ENCODE assay signal across 12 cellular contexts in the genomic region with DNA sequence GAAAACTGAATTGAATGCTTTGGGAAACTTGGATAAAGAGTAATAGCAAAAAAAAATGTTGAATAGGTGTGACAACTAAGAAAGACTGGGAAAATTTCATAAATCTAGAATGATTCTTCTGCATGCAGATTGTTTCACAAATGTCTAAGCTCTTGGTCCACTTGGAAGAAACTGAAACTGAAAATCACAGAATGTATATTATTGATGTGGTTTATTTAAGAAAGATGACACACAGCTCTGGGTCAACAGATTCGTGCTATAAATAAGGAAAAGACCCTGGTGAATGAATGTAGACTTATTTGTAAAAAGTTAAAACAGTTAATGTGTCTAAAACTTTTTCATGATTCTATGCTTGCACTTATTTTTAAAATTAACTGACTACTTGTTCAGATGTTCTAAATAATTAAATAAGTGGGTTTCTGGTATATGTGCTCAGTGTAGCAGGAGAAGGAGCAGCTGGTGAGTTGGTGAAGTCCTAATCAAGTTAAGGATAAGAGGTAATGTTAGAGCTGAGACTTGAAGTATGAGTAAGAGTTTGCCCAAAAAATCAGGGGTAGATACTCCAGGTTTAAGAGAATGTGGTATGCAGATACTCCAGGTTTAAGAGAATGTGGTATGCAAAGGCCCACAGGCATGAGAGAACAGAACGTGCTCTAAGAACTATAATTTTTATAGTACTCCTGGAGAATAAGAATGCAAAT. TPM values are rescaled to one million over a fixed set of nuclear protein-coding genes. Genes with fewer than 3 reads are reported as not detected.
A peak's percentile ranks its signal among the peaks of the same experiment; 100 is the strongest.
DNase-seq lines count a peak whose midpoint lies in the region; ATAC-seq and TF ChIP-seq lines count a peak whose summit lies in the region.
"Had no signal": no experiment of that assay in that cellular context is flagged by ENCODE, and none has a peak within 500 bp of the region (broad histone marks: within the 10 kb centered on the region; RNA-seq: fewer than 3 reads in every experiment).

No MANE protein-coding gene starts in this region.

- TF ChIP-seq CTCF in gastrocnemius medialis (IDR thresholded peaks at IDR 0.05 in 4 of 5, conservative IDR thresholded peaks at IDR 0.05 in 1 of 5) (no peak), heart left ventricle (IDR thresholded peaks at IDR 0.05) (no peak)

- peaks cover 64 to 76% of the 10 kb centered on the region in 2 donors for H3K4me1 ChIP-seq in gastrocnemius medialis
- H3K4me1 ChIP-seq in heart left ventricle = peaks cover 0 to 37% (median 18%) of the 10 kb centered on the region in 12 donors

- no peaks in the 10 kb centered on the region for H3K9me3 Mint-ChIP-seq in activated T-cell treated with anti-CD3 and anti-CD28 coated beads, Interleukin-2, amount 50 U/mL, for 72 hours
- H3K9me3 Mint-ChIP-seq in activated naive CD8-positive, alpha-beta T cell treated with anti-CD3 and anti-CD28 coated beads, Interleukin-2, amount 10 ng/mL, durations not matched to agents 7 days and 5 days = no peaks in the 10 kb centered on the region

- in situ Hi-C loops in gastrocnemius medialis (cut with MboI; ENCODE audit: low sequenced_read_pairs in 4 of 4) = loop anchor here in 2 of 4 donors (10.0 to 25.0 kb wide), 2 partner anchors 171 to 179 kb away; no protein-coding TSS in a partner anchor

- H3K27me3 ChIP-seq in gastrocnemius medialis (no peaks in the 10 kb centered on the region), heart left ventricle (no peaks in the 10 kb centered on the region)

- peak overlapping the region in 1 of 2 donors; percentile 7 for H3K4me3 Mint-ChIP-seq in activated T-cell treated with anti-CD3 and anti-CD28 coated beads, Interleukin-2, amount 50 U/mL, for 72 hours
- H3K4me3 Mint-ChIP-seq in activated naive CD8-positive, alpha-beta T cell treated with anti-CD3 and anti-CD28 coated beads, Interleukin-2, amount 10 ng/mL, durations not matched to agents 7 days and 5 days = peak overlapping the region; percentile 27

- peak overlapping the region; percentile 24 for H3K27ac Mint-ChIP-seq in activated T-cell treated with anti-CD3 and anti-CD28 coated beads, Interleukin-2, amount 50 U/mL, for 72 hours
- peak overlapping the region; percentile 56 for H3K27ac Mint-ChIP-seq in activated naive CD8-positive, alpha-beta T cell treated with anti-CD3 and anti-CD28 coated beads, Interleukin-2, amount 10 ng/mL, durations not matched to agents 7 days and 5 days

- H3K27ac ChIP-seq in gastrocnemius medialis (peak overlapping the region; percentile 78 to 97 (median 82)), heart left ventricle (peak overlapping the region in 1 of 12 donors; percentile 22)

- intact Hi-C loops in gastrocnemius medialis (cut with DNase I; ENCODE audit: low total_unique reads) = no loop called here
- intact Hi-C loops in heart left ventricle (cut with DNase I) = loop anchor here in 1 of 10 donors (10.0 kb wide), 1 partner anchor 271 kb away; no protein-coding TSS in a partner anchor

- WGBS in heart left ventricle, 4 donors = 68 to 79% (median 76%) methylated on average over 2 of the region's 2 CpGs

- H3K4me1 Mint-ChIP-seq in activated T-cell treated with anti-CD3 and anti-CD28 coated beads, Interleukin-2, amount 50 U/mL, for 72 hours (ENCODE audit: low read depth) = peaks cover 43% of the 10 kb centered on the region
- H3K4me1 Mint-ChIP-seq in activated naive CD8-positive, alpha-beta T cell treated with anti-CD3 and anti-CD28 coated beads, Interleukin-2, amount 10 ng/mL, durations not matched to agents 7 days and 5 days = peaks cover 20% of the 10 kb centered on the region

- DNase-seq in activated T-cell treated with anti-CD3 and anti-CD28 coated beads, Interleukin-2, amount 50 U/mL, for 72 hours = no peak
- DNase-seq in activated T-cell treated with anti-CD3 and anti-CD28 coated beads, Interleukin-2, amount 50 U/mL, for 48 hours = no peak
- DNase-seq in activated naive CD8-positive, alpha-beta T cell treated with anti-CD3 and anti-CD28 coated beads, Interleukin-2, amount 10 ng/mL, durations not matched to agents 7 days and 5 days = no peak
- DNase-seq in gastrocnemius medialis = no peak
- DNase-seq in COLO668 (lab: John Stamatoyannopoulos, UW; ENCODE audit: unreplicated experiment) = no peak
- no peak for DNase-seq in heart left ventricle
- DNase-seq: aorta; DMS79 treated with DMSO at 0.1 percent for 48 hours; effector memory CD4-positive, alpha-beta T cell; NCI-H345 had no signal

- POLR2A ChIA-PET in activated naive CD8-positive, alpha-beta T cell treated with anti-CD3 and anti-CD28 coated beads, Interleukin-2, amount 10 ng/mL, durations not matched to agents 7 days and 5 days (lab: Charles Lee) = interaction anchor here (1.0 to 2.4 kb wide), 3 partner anchors 10 to 278 kb away, joined by 5 to 18 read pairs (median 5); partner anchors contain the start of genes MDH1, UGP2 and WDPCP

- TF ChIP-seq POLR2A in gastrocnemius medialis (IDR thresholded peaks at IDR 0.05) (no peak), heart left ventricle (IDR thresholded peaks at IDR 0.05) (no peak)

- no peak for ATAC-seq in activated T-cell treated with anti-CD3 and anti-CD28 coated beads, Interleukin-2, amount 50 U/mL, for 72 hours (replicated peaks in 1 of 2)
- peak; percentile 76 for ATAC-seq in HG02610 (IDR thresholded peaks at IDR 0.05; ENCODE audit: unreplicated experiment)
- peak; percentile 60 for ATAC-seq in activated naive CD8-positive, alpha-beta T cell treated with anti-CD3 and anti-CD28 coated beads, Interleukin-2, amount 10 ng/mL, durations not matched to agents 7 days and 5 days (ENCODE audit: low read depth)
- no peak for ATAC-seq in gastrocnemius medialis
- ATAC-seq in heart left ventricle = no peak
- no peak for ATAC-seq in HG03354 (IDR thresholded peaks at IDR 0.05; ENCODE audit: poor library complexity, severe bottlenecking, unreplicated experiment)

- H3K36me3 Mint-ChIP-seq in activated T-cell treated with anti-CD3 and anti-CD28 coated beads, Interleukin-2, amount 50 U/mL, for 72 hours (ENCODE audit: insufficient read depth in 2 of 2) = peaks cover 3 to 16% of the 10 kb centered on the region in 2 donors
- peaks cover 47% of the 10 kb centered on the region for H3K36me3 Mint-ChIP-seq in activated naive CD8-positive, alpha-beta T cell treated with anti-CD3 and anti-CD28 coated beads, Interleukin-2, amount 10 ng/mL, durations not matched to agents 7 days and 5 days

- no peaks in the 10 kb centered on the region for H3K27me3 Mint-ChIP-seq in activated T-cell treated with anti-CD3 and anti-CD28 coated beads, Interleukin-2, amount 50 U/mL, for 72 hours (ENCODE audit: low read depth)
- H3K27me3 Mint-ChIP-seq in activated naive CD8-positive, alpha-beta T cell treated with anti-CD3 and anti-CD28 coated beads, Interleukin-2, amount 10 ng/mL, durations not matched to agents 7 days and 5 days = no peaks in the 10 kb centered on the region

- no peaks in the 10 kb centered on the region for H3K9me3 ChIP-seq in gastrocnemius medialis
- H3K9me3 ChIP-seq in heart left ventricle = no peaks in the 10 kb centered on the region

- H3K36me3 ChIP-seq in gastrocnemius medialis = peaks cover 0 to 12% of the 10 kb centered on the region in 2 donors
- H3K36me3 ChIP-seq in heart left ventricle = peaks cover 0 to 63% (median 45%) of the 10 kb centered on the region in 9 donors

- H3K4me3 ChIP-seq in gastrocnemius medialis (no peak overlapping the region), heart left ventricle (no peak overlapping the region)

RNA-seq across cellular contexts. Expression of gene UGP2, which starts 24.5 kb away (rescaled TPM):
- total RNA-seq in activated T-cell treated with anti-CD3 and anti-CD28 coated beads, Interleukin-2, amount 50 U/mL, for 72 hours = 10 to 100 TPM; 89.7 to 93.2 TPM
- 100 to 1,000 TPM; 127 to 139 TPM for total RNA-seq in activated naive CD8-positive, alpha-beta T cell treated with anti-CD3 and anti-CD28 coated beads, Interleukin-2, amount 10 ng/mL, durations not matched to agents 7 days and 5 days
- 100 to 1,000 TPM; 398 to 784 (median 580) TPM for total RNA-seq in gastrocnemius medialis
- total RNA-seq in heart left ventricle = 100 to 1,000 TPM; 175 to 972 (median 331) TPM
- 1,000 to 10,000 TPM in 1 of 2 donors, 100 to 1,000 TPM in 1; 206 to 1,308 TPM for polyA plus RNA-seq in heart left ventricle

Comparison
In these comparisons a context has a peak if more than half of its experiments do, and no peak if none do; other contexts are left out.
1. ATAC-seq: peak in HG02610 (single experiment) and activated naive CD8-positive, alpha-beta T cell treated with anti-CD3 and anti-CD28 coated beads, Interleukin-2, amount 10 ng/mL, durations not matched to agents 7 days and 5 days (single experiment); none in activated T-cell treated with anti-CD3 and anti-CD28 coated beads, Interleukin-2, amount 50 U/mL, for 72 hours (0 of 2), gastrocnemius medialis (0 of 2), heart left ventricle (0 of 4) and HG03354 (single experiment).